Comparison of ENCODE assay signal across 5 cellular contexts in genomic region chr16:47833771-47834170, GRCh38.
"Had no signal": no experiment of that assay in that cellular context is flagged by ENCODE, and none has a peak within 500 bp of the region (broad histone marks: within the 10 kb centered on the region; RNA-seq: fewer than 3 reads in every experiment).

No MANE protein-coding gene starts in this region.

- H3K9ac ChIP-seq: GM23248 had no signal

- H3K27ac ChIP-seq: GM23248 had no signal

- H3K4me3 Mint-ChIP-seq: H9 had no signal

- DNase-seq: GM23248, H9, HCEC 1CT, IMR-90 had no signal

- H3K4me3 ChIP-seq: GM23248, K562 had no signal

- ATAC-seq: K562 had no signal

- H3K27ac Mint-ChIP-seq: H9 had no signal

- H3K4me1 Mint-ChIP-seq: H9 had no signal

- H2AFZ ChIP-seq: GM23248 had no signal
